7 cellular contexts compared by ENCODE assay signal in the genomic region with DNA sequence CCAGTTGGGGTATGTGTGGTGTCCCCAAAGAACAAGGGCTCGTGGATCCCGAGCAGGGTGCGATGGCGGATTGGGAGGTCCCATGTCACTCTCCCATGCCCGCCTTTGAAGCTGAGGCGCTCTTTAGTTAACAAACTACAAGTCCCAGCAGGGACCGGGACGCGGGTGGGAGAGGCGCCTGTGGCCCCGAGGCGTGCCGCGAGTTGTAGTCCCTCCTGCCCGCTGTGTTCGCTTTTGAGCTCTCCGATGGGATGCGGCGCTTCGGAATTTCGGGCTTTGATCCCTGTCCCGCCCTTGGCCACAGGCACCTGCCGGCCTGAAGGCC. TPM values are rescaled to one million over a fixed set of nuclear protein-coding genes. Genes with fewer than 3 reads are reported as not detected.
A peak's percentile ranks its signal among the peaks of the same experiment; 100 is the strongest.
DNase-seq lines count a peak whose midpoint lies in the region; ATAC-seq, FAIRE-seq and TF ChIP-seq lines count a peak whose summit lies in the region.

No MANE protein-coding gene starts in this region.

- no peak overlapping the region for H2AFZ ChIP-seq in HepG2 (ENCODE audit: low read length)

- BruUV-seq in HepG2 (replicated peaks; lab: Mats Ljungman, UMichigan), result no TSS peak

- CTCF ChIA-PET in HepG2 (lab: Yijun Ruan, JAX; ENCODE audit: low intra/inter-chr PET ratio, low total read pairs), result no interaction called here

- H3K9ac ChIP-seq in SK-N-MC (ENCODE audit: insufficient read length) (peak overlapping the region; percentile 20), HepG2 (ENCODE audit: insufficient read depth, low read depth, low read length) (no peak overlapping the region), stomach smooth muscle (ENCODE audit: low read length in 2 of 2) (peak overlapping the region; percentile 74 to 87)

- H3K27me3 ChIP-seq in HepG2 (ENCODE audit: control insufficient read depth in 1 of 2, insufficient read depth in 2 of 2, low read length in 2 of 2) (no peaks in the 10 kb centered on the region), stomach smooth muscle (ENCODE audit: control insufficient read depth in 1 of 2, insufficient read depth in 2 of 2, low read length in 2 of 2) (no peaks in the 10 kb centered on the region)

- DNase-seq in SK-N-MC (ENCODE audit: low read depth, low spot score) (no peak), cerebellar cortex (ENCODE audit: low spot score) (peak; percentile 74), HepG2 (ENCODE audit: low spot score) (no peak), NCI-H2029 treated with DMSO at 0.1 percent for 48 hours (lab: John Stamatoyannopoulos, UW) (no peak), erythroblast (lab: John Stamatoyannopoulos, UW) (no peak), GDM1 (lab: John Stamatoyannopoulos, UW) (no peak)

- H3K4me1 ChIP-seq in HepG2 (ENCODE audit: insufficient read depth, low read length), result peaks cover 8% of the 10 kb centered on the region; the same call in 1 of the 2 replicates
- H3K4me1 ChIP-seq in stomach smooth muscle (ENCODE audit: control insufficient read depth, insufficient read depth, low read length), result peaks cover 19% of the 10 kb centered on the region

- ATAC-seq in HepG2, result no peak

- H3K36me3 ChIP-seq in SK-N-MC (ENCODE audit: insufficient read depth, low read length) (peaks cover 27% of the 10 kb centered on the region), HepG2 (replicated peaks in 1 of 2; ENCODE audit: control insufficient read depth in 1 of 2, insufficient read depth in 2 of 2, low read length in 2 of 2) (peaks cover 9 to 17% of the 10 kb centered on the region in 2 experiments; a peak in 4 of 5 replicates), stomach smooth muscle (ENCODE audit: control insufficient read depth in 2 of 2, insufficient read depth in 2 of 2, low read length in 2 of 2) (peaks cover 20 to 22% of the 10 kb centered on the region in 2 donors)

- POLR2A ChIA-PET in HepG2 (lab: Yijun Ruan, JAX), result interaction anchor here (0.9 to 1.4 kb wide), 2 partner anchors 8 to 13 kb away, joined by 4 read pairs; no protein-coding TSS in a partner anchor

- WGBS in HepG2 (ENCODE audit: low lambda C conversion rate), result 98% methylated on average over 7 of the region's 23 CpGs

- no peaks in the 10 kb centered on the region for H3K9me3 ChIP-seq in SK-N-MC (ENCODE audit: low read depth, low read length)
- no peaks in the 10 kb centered on the region for H3K9me3 ChIP-seq in HepG2 (ENCODE audit: low read length)
- no peaks in the 10 kb centered on the region for H3K9me3 ChIP-seq in stomach smooth muscle (ENCODE audit: control insufficient read depth in 2 of 2, low read length in 2 of 2)

- H3K27ac ChIP-seq in SK-N-MC (peak overlapping the region; percentile 44; the same call in 1 of the 2 replicates), HepG2 (ENCODE audit: extremely low read length, insufficient read depth, low read length) (no peak overlapping the region), stomach smooth muscle (ENCODE audit: low read length) (peak overlapping the region; percentile 93)

- no peak for FAIRE-seq in HepG2 (lab: Jason Lieb, UNC)

- H3K4me2 ChIP-seq in HepG2 (ENCODE audit: low read depth, low read length), result no peak overlapping the region

- 0 out of 4 replicates have a peak, but pooled peaks of 1 of the 2 experiments have one; percentile 5 for TF ChIP-seq POLR2A in HepG2 (IDR thresholded peaks at IDR 0.05; ENCODE audit: insufficient read depth in 1 of 2, low read depth in 2 of 2, low read length in 2 of 2)
- TF ChIP-seq POLR2A in erythroblast (IDR thresholded peaks at IDR 0.05; ENCODE audit: low read length), result no peak

- TF ChIP-seq CTCF in HepG2 (CRISPR knock-in tag; IDR thresholded peaks at IDR 0.05), result no peak

- H3K79me2 ChIP-seq in HepG2 (ENCODE audit: insufficient read depth, low read length), result no peaks in the 10 kb centered on the region

- TF ChIP-seq RAD21 in HepG2 (CRISPR knock-in tag; IDR thresholded peaks at IDR 0.05), result no peak

- in situ Hi-C loops in HepG2 (cut with HindIII; ENCODE audit: extremely low pct_ligation_motif_present, low pct_unique_long_range_greater_than_20kb), result no loop called here

- TF ChIP-seq EP300 in HepG2 (IDR thresholded peaks at IDR 0.05; ENCODE audit: low read depth in 2 of 2, low read length in 2 of 2), result no peak
- no peak for TF ChIP-seq EP300 in HepG2 (CRISPR knock-in tag; IDR thresholded peaks at IDR 0.05; ENCODE audit: borderline replicate concordance)

- H4K20me1 ChIP-seq in HepG2 (ENCODE audit: insufficient read depth, low read length), result no peaks in the 10 kb centered on the region

- intact Hi-C loops in HepG2 (cut with micrococcal nuclease; ENCODE audit: unreplicated experiment), result no loop called here

- H3K4me3 ChIP-seq in SK-N-MC, result peak overlapping the region; percentile 59
- no peak overlapping the region for H3K4me3 ChIP-seq in HepG2 (replicated peaks in 1 of 3; ENCODE audit: insufficient read depth in 1 of 3, low read depth in 2 of 3, low read length in 3 of 3)
- peak overlapping the region; percentile 70 to 81 for H3K4me3 ChIP-seq in stomach smooth muscle (ENCODE audit: low read length in 2 of 2)

RNA-seq across cellular contexts. Expression of gene CYTH2, which starts 10.9 kb away (rescaled TPM):
- 9.6 and 16.5 TPM in 2 replicates for total RNA-seq in HepG2 (2016; rRNA removed; fragmentation: Illumina TruSeq; extraction: Trizol)
- total RNA-seq in HepG2 (2016; cell fraction: cytosol; rRNA removed; fragmentation: Illumina TruSeq; extraction: Trizol; ENCODE audit: low read depth), result 2.8 and 3.0 TPM in 2 replicates
- 8.4 and 15.9 TPM in 2 replicates for total RNA-seq in HepG2 (2016; cell fraction: insoluble cytoplasmic fraction; rRNA removed; fragmentation: Illumina TruSeq; extraction: Trizol)
- total RNA-seq in HepG2 (2016; cell fraction: membrane; rRNA removed; fragmentation: Illumina TruSeq; extraction: Trizol), result 4.9 and 7.0 TPM in 2 replicates
- 16.4 and 17.2 TPM in 2 replicates for total RNA-seq in HepG2 (2016; cell fraction: nucleus; rRNA removed; fragmentation: Illumina TruSeq; extraction: Trizol)
- polyA plus RNA-seq in HepG2 (2011; rRNA removed), result 39.3 and 48.3 TPM in 2 replicates
- 18.2 and 20.7 TPM in 2 replicates for polyA plus RNA-seq in HepG2 (2011; cell fraction: cytosol; rRNA removed)
- 185 and 188 TPM in 2 replicates for polyA plus RNA-seq in HepG2 (2011; cell fraction: nucleus; rRNA removed)
- polyA plus RNA-seq in HepG2 (2012), result 26.4 and 29.2 TPM in 2 replicates
- 3.2 and 3.5 TPM in 2 replicates for polyA plus RNA-seq in HepG2 (2016; cell fraction: cytosol; fragmentation: Illumina TruSeq; extraction: Trizol; ENCODE audit: low read depth)
- polyA plus RNA-seq in HepG2 (2016; cell fraction: insoluble cytoplasmic fraction; fragmentation: Illumina TruSeq; extraction: Trizol; ENCODE audit: low read depth), result 14.6 and 14.8 TPM in 2 replicates
- polyA plus RNA-seq in HepG2 (2016; cell fraction: membrane; fragmentation: Illumina TruSeq; extraction: Trizol; ENCODE audit: low read depth), result 6.2 and 6.8 TPM in 2 replicates
- polyA plus RNA-seq in HepG2 (2016; cell fraction: nucleus; fragmentation: Illumina TruSeq; extraction: Trizol; ENCODE audit: insufficient read depth, low read depth), result 61.4 and 71.7 TPM in 2 replicates
- 37.0 and 50.0 TPM in 2 replicates for polyA minus RNA-seq in HepG2 (2011; rRNA and poly(A)+ RNA removed; ENCODE audit: low replicate concordance)
- 7.5 and 8.4 TPM in 2 replicates for polyA minus RNA-seq in HepG2 (2011; cell fraction: cytosol; rRNA and poly(A)+ RNA removed)
- 37.6 and 43.0 TPM in 2 replicates for polyA minus RNA-seq in HepG2 (2011; cell fraction: nucleus; rRNA and poly(A)+ RNA removed)

RNA-seq across cellular contexts. Expression of gene KCNJ14, which starts 24.7 kb away (rescaled TPM):
- total RNA-seq in HepG2 (2016; rRNA removed; fragmentation: Illumina TruSeq; extraction: Trizol), result 0.17 and 0.20 TPM in 2 replicates
- 0.09 TPM in 1 of 2 replicates, not detected in the other for total RNA-seq in HepG2 (2016; cell fraction: cytosol; rRNA removed; fragmentation: Illumina TruSeq; extraction: Trizol; ENCODE audit: low read depth)
- 0.15 and 0.19 TPM in 2 replicates for total RNA-seq in HepG2 (2016; cell fraction: insoluble cytoplasmic fraction; rRNA removed; fragmentation: Illumina TruSeq; extraction: Trizol)
- 0.10 and 0.15 TPM in 2 replicates for total RNA-seq in HepG2 (2016; cell fraction: membrane; rRNA removed; fragmentation: Illumina TruSeq; extraction: Trizol)
- 0.25 and 0.43 TPM in 2 replicates for total RNA-seq in HepG2 (2016; cell fraction: nucleus; rRNA removed; fragmentation: Illumina TruSeq; extraction: Trizol)
- polyA plus RNA-seq in HepG2 (2011; rRNA removed), result 0.46 and 0.51 TPM in 2 replicates
- polyA plus RNA-seq in HepG2 (2011; cell fraction: cytosol; rRNA removed), result 0.14 and 0.17 TPM in 2 replicates
- polyA plus RNA-seq in HepG2 (2011; cell fraction: nucleus; rRNA removed), result 3.1 and 3.8 TPM in 2 replicates
- 0.72 and 0.89 TPM in 2 replicates for polyA plus RNA-seq in HepG2 (2012)
- polyA plus RNA-seq in HepG2 (2016; cell fraction: cytosol; fragmentation: Illumina TruSeq; extraction: Trizol; ENCODE audit: low read depth), result 0.03 TPM in 1 of 2 replicates, not detected in the other
- 0.05 and 0.12 TPM in 2 replicates for polyA plus RNA-seq in HepG2 (2016; cell fraction: insoluble cytoplasmic fraction; fragmentation: Illumina TruSeq; extraction: Trizol; ENCODE audit: low read depth)
- 0.11 TPM in 1 of 2 replicates, not detected in the other for polyA plus RNA-seq in HepG2 (2016; cell fraction: membrane; fragmentation: Illumina TruSeq; extraction: Trizol; ENCODE audit: low read depth)
- 0.65 and 0.97 TPM in 2 replicates for polyA plus RNA-seq in HepG2 (2016; cell fraction: nucleus; fragmentation: Illumina TruSeq; extraction: Trizol; ENCODE audit: insufficient read depth, low read depth)
- polyA minus RNA-seq in HepG2 (2011; rRNA and poly(A)+ RNA removed; ENCODE audit: low replicate concordance), result 3.6 TPM in 2 replicates
- 0.20 and 0.35 TPM in 2 replicates for polyA minus RNA-seq in HepG2 (2011; cell fraction: cytosol; rRNA and poly(A)+ RNA removed)
- polyA minus RNA-seq in HepG2 (2011; cell fraction: nucleus; rRNA and poly(A)+ RNA removed), result 2.0 and 2.4 TPM in 2 replicates

RNA-seq across cellular contexts. Expression of gene LMTK3, which starts 31.5 kb away (rescaled TPM):
- 0.22 and 0.29 TPM in 2 replicates for total RNA-seq in HepG2 (2016; rRNA removed; fragmentation: Illumina TruSeq; extraction: Trizol)
- total RNA-seq in HepG2 (2016; cell fraction: cytosol; rRNA removed; fragmentation: Illumina TruSeq; extraction: Trizol; ENCODE audit: low read depth), result 0.10 and 0.18 TPM in 2 replicates
- 0.27 and 0.45 TPM in 2 replicates for total RNA-seq in HepG2 (2016; cell fraction: insoluble cytoplasmic fraction; rRNA removed; fragmentation: Illumina TruSeq; extraction: Trizol)
- 0.09 and 0.21 TPM in 2 replicates for total RNA-seq in HepG2 (2016; cell fraction: membrane; rRNA removed; fragmentation: Illumina TruSeq; extraction: Trizol)
- 0.38 and 0.47 TPM in 2 replicates for total RNA-seq in HepG2 (2016; cell fraction: nucleus; rRNA removed; fragmentation: Illumina TruSeq; extraction: Trizol)
- polyA plus RNA-seq in HepG2 (2011; rRNA removed), result 0.18 and 0.30 TPM in 2 replicates
- polyA plus RNA-seq in HepG2 (2011; cell fraction: cytosol; rRNA removed), result 0.10 and 0.19 TPM in 2 replicates
- 1.7 and 2.2 TPM in 2 replicates for polyA plus RNA-seq in HepG2 (2011; cell fraction: nucleus; rRNA removed)
- 1.6 and 2.0 TPM in 2 replicates for polyA plus RNA-seq in HepG2 (2012)
- 0.05 and 0.07 TPM in 2 replicates for polyA plus RNA-seq in HepG2 (2016; cell fraction: cytosol; fragmentation: Illumina TruSeq; extraction: Trizol; ENCODE audit: low read depth)
- polyA plus RNA-seq in HepG2 (2016; cell fraction: insoluble cytoplasmic fraction; fragmentation: Illumina TruSeq; extraction: Trizol; ENCODE audit: low read depth), result 0.45 and 0.47 TPM in 2 replicates
- polyA plus RNA-seq in HepG2 (2016; cell fraction: membrane; fragmentation: Illumina TruSeq; extraction: Trizol; ENCODE audit: low read depth), result 0.09 and 0.14 TPM in 2 replicates
- polyA plus RNA-seq in HepG2 (2016; cell fraction: nucleus; fragmentation: Illumina TruSeq; extraction: Trizol; ENCODE audit: insufficient read depth, low read depth), result 1.5 and 1.6 TPM in 2 replicates
- 0.16 and 0.23 TPM in 2 replicates for polyA minus RNA-seq in HepG2 (2011; rRNA and poly(A)+ RNA removed; ENCODE audit: low replicate concordance)
- polyA minus RNA-seq in HepG2 (2011; cell fraction: cytosol; rRNA and poly(A)+ RNA removed), result 0.18 and 0.69 TPM in 2 replicates
- polyA minus RNA-seq in HepG2 (2011; cell fraction: nucleus; rRNA and poly(A)+ RNA removed), result 0.25 and 0.39 TPM in 2 replicates

RNA-seq across cellular contexts. Expression of gene GRWD1, which starts 34.3 kb away (rescaled TPM):
- 46.6 and 52.3 TPM in 2 replicates for total RNA-seq in HepG2 (2016; rRNA removed; fragmentation: Illumina TruSeq; extraction: Trizol)
- total RNA-seq in HepG2 (2016; cell fraction: cytosol; rRNA removed; fragmentation: Illumina TruSeq; extraction: Trizol; ENCODE audit: low read depth), result 5.2 and 5.4 TPM in 2 replicates
- total RNA-seq in HepG2 (2016; cell fraction: insoluble cytoplasmic fraction; rRNA removed; fragmentation: Illumina TruSeq; extraction: Trizol), result 41.4 and 47.5 TPM in 2 replicates
- 11.1 and 15.5 TPM in 2 replicates for total RNA-seq in HepG2 (2016; cell fraction: membrane; rRNA removed; fragmentation: Illumina TruSeq; extraction: Trizol)
- 19.7 and 21.0 TPM in 2 replicates for total RNA-seq in HepG2 (2016; cell fraction: nucleus; rRNA removed; fragmentation: Illumina TruSeq; extraction: Trizol)
- 10.8 and 13.4 TPM in 2 replicates for polyA plus RNA-seq in HepG2 (2011; rRNA removed)
- 10.4 and 13.0 TPM in 2 replicates for polyA plus RNA-seq in HepG2 (2011; cell fraction: cytosol; rRNA removed)
- polyA plus RNA-seq in HepG2 (2011; cell fraction: nucleus; rRNA removed), result 13.4 and 14.2 TPM in 2 replicates
- 13.3 and 14.3 TPM in 2 replicates for polyA plus RNA-seq in HepG2 (2012)
- 4.1 and 4.4 TPM in 2 replicates for polyA plus RNA-seq in HepG2 (2016; cell fraction: cytosol; fragmentation: Illumina TruSeq; extraction: Trizol; ENCODE audit: low read depth)
- 36.7 and 46.2 TPM in 2 replicates for polyA plus RNA-seq in HepG2 (2016; cell fraction: insoluble cytoplasmic fraction; fragmentation: Illumina TruSeq; extraction: Trizol; ENCODE audit: low read depth)
- 5.9 and 7.9 TPM in 2 replicates for polyA plus RNA-seq in HepG2 (2016; cell fraction: membrane; fragmentation: Illumina TruSeq; extraction: Trizol; ENCODE audit: low read depth)
- 23.1 and 26.5 TPM in 2 replicates for polyA plus RNA-seq in HepG2 (2016; cell fraction: nucleus; fragmentation: Illumina TruSeq; extraction: Trizol; ENCODE audit: insufficient read depth, low read depth)
- 25.6 and 30.2 TPM in 2 replicates for polyA minus RNA-seq in HepG2 (2011; rRNA and poly(A)+ RNA removed; ENCODE audit: low replicate concordance)
- 12.1 and 17.9 TPM in 2 replicates for polyA minus RNA-seq in HepG2 (2011; cell fraction: cytosol; rRNA and poly(A)+ RNA removed)
- 13.7 and 20.3 TPM in 2 replicates for polyA minus RNA-seq in HepG2 (2011; cell fraction: nucleus; rRNA and poly(A)+ RNA removed)

Comparison
In these comparisons a context has a peak if more than half of its experiments do, and no peak if none do; other contexts are left out.
1. H3K4me3 ChIP-seq: peak in SK-N-MC (single experiment) and stomach smooth muscle (2 of 2); none in HepG2 (0 of 3).